ENCODE assay signal across 30 cellular contexts in the genomic region with DNA sequence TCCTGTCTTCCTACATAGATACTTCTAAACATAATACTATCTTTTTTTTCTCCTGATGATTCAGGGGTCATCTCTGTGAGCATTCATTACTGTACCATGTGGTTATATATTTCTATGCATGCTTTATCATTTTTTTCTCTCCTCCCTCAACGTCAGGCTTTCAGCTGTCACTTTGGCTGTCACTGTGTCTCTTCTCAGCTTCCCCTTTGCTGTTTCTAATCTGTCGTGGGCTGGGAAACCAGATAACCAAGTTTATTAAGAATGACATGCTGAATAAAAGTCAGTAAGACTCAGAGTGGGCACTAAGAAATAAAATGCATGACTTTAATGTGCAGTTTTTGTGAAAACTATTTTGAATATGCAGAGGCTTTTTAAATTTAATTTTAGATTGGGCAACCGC.
"Had no signal": no experiment of that assay in that cellular context is flagged by ENCODE, and none has a peak within 500 bp of the region (broad histone marks: within the 10 kb centered on the region; RNA-seq: fewer than 3 reads in every experiment).

No MANE protein-coding gene starts in this region.

- ATAC-seq: activated naive CD4-positive, alpha-beta T cell treated with anti-CD3 and anti-CD28 coated beads, Interleukin-2, amount 50 U/mL, for 72 hours; activated T-cell treated with anti-CD3 and anti-CD28 coated beads, Interleukin-2, amount 50 U/mL, for 4 hours; body of pancreas had no signal

- DNase-seq: activated B cell treated with CpG ODN at 0.5 μM for 24 hours; activated CD4-positive, alpha-beta memory T cell treated with anti-CD3 and anti-CD28 coated beads for 36 hours; activated CD4-positive, alpha-beta T cell treated with anti-CD3 and anti-CD28 coated beads for 4 hours; activated CD4-positive, alpha-beta T cell treated with anti-CD3 and anti-CD28 coated beads, Interleukin-2, amount 50 U/mL, for 1 hour; activated CD4-positive, CD25-positive, alpha-beta regulatory T cell treated with anti-CD3 and anti-CD28 coated beads, Interleukin-2, amount 50 U/mL, for 72 hours; activated CD8-positive, alpha-beta memory T cell treated with anti-CD3 and anti-CD28 coated beads, Interleukin-2, amount 50 U/mL, for 4 hours; activated gamma-delta T cell treated with Interleukin-2 at 50 U/mL for 16 hours; activated naive CD4-positive, alpha-beta T cell treated with anti-CD3 and anti-CD28 coated beads for 36 hours; activated T-cell treated with anti-CD3 and anti-CD28 coated beads for 4 hours; activated T-cell treated with anti-CD3 and anti-CD28 coated beads, Interleukin-2, amount 50 U/mL, for 4 hours; adrenal gland; body of pancreas; NCI-H1092 treated with DMSO at 0.1 percent for 48 hours; NCI-H1417; NCI-H146; NCI-H187; NCI-H2029 treated with DMSO at 0.1 percent for 48 hours; NCI-H2107; NCI-H2171; NCI-H510A; NCI-H526; NCI-H748 treated with DMSO at 0.1 percent for 48 hours; NK-92 treated with Interleukin-12 subunit alpha and Interleukin-12 subunit beta, amount 100 ng/mL, for 24 hours; Right ventricle myocardium superior; SW 1271; T-helper 1 cell; T-helper 2 cell; T-helper 9 cell had no signal

- H3K27ac ChIP-seq: adrenal gland, body of pancreas, breast epithelium had no signal

- H3K4me1 ChIP-seq: adrenal gland, body of pancreas, breast epithelium had no signal

- H3K27me3 ChIP-seq: adrenal gland, body of pancreas, breast epithelium had no signal

- H3K9me3 ChIP-seq: adrenal gland, body of pancreas, breast epithelium had no signal

- H3K36me3 ChIP-seq: adrenal gland, breast epithelium had no signal

- H3K4me3 ChIP-seq: adrenal gland, body of pancreas, breast epithelium had no signal
